15 cellular contexts compared by ENCODE assay signal in the genomic region with DNA sequence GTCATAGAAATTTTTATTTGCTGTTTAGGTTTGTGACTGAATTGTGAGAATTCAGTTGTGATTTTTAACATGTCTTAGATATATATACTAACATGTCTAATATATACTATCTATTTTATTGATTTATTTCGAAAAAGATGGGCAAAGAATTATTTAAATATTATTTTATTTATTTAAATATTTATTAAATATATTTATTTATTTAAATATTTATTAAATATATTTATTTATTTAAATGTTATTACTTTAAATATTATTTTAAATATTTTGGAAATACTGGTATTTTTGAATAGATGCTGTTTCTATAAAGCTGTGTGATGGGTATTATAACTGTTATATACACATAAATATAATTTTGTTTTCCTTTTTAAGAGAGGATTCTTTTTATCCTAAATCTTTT. TPM values are rescaled to one million over a fixed set of nuclear protein-coding genes. Genes with fewer than 3 reads are reported as not detected.
"Had no signal": no experiment of that assay in that cellular context is flagged by ENCODE, and none has a peak within 500 bp of the region (broad histone marks: within the 10 kb centered on the region; RNA-seq: fewer than 3 reads in every experiment).

No MANE protein-coding gene starts in this region.

RNA-seq across cellular contexts. Expression of gene SPDYE3, which starts 14.1 kb away (rescaled TPM):
- total RNA-seq: activated CD4-positive, alpha-beta memory T cell treated with anti-CD3 and anti-CD28 coated beads, Interleukin-2, amount 10 ng/mL, durations not matched to agents 7 days and 5 days; activated CD4-positive, alpha-beta T cell treated with anti-CD3 and anti-CD28 coated beads for 36 hours; activated CD4-positive, alpha-beta T cell treated with anti-CD3 and anti-CD28 coated beads, Interleukin-2, amount 10 ng/mL, durations not matched to agents 7 days and 5 days; activated CD8-positive, alpha-beta memory T cell treated with anti-CD3 and anti-CD28 coated beads, Interleukin-2, amount 10 ng/mL, durations not matched to agents 7 days and 5 days; activated CD8-positive, alpha-beta T cell treated with anti-CD3 and anti-CD28 coated beads, Interleukin-2, amount 10 ng/mL, durations not matched to agents 7 days and 5 days; activated naive CD8-positive, alpha-beta T cell treated with anti-CD3 and anti-CD28 coated beads, Interleukin-2, amount 10 ng/mL, durations not matched to agents 7 days and 5 days; activated T-helper 2 cell treated with anti-CD3 and anti-CD28 coated beads, Interferon-gamma antibody, Interleukin-2, Interleukin-4, amounts not matched to agents 10 μg/mL and 5 μg/mL and 100 μg/mL, durations not matched to agents 14 hours and 24 hours and 36 hours; ascending aorta; bronchial epithelial cell; cardiac muscle cell; chondrocyte; T-cell; T-helper 1 cell treated with Interleukin-12 subunit alpha and Interleukin-12 subunit beta and Interleukin-4 antibody, amounts not matched to agents 30 ng/mL and 1 ng/mL, for 36 hours; T-helper 17 cell; T-helper 2 cell treated with Interferon-gamma antibody and Interleukin-4, amounts not matched to agents 100 ng/mL and 5 ng/mL, for 36 hours had no signal

RNA-seq across cellular contexts. Expression of gene PILRA, which starts 51.6 kb away (rescaled TPM):
- total RNA-seq: bronchial epithelial cell had no signal
